ENCODE assay signal across 3 cellular contexts in the genomic region with DNA sequence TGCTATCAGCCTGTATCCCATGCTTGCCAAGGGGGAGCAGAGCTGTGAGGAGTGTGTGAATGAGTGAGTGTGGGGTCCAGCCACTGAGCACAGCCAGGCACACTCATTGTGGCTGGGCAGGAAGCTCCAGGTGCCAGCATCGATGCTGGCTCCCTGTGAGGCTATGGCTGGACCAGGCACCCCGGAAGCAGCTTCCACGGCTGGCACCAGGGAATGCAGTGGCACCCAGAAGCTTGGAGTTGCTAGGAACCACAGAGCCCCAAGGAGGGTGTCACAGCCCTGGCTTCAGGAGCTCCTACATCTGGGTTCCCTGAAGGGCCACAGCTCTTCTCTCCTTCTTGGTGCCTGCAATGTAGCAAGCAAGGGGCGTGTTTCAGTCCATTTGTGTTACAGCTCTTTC.
"Had no signal": no experiment of that assay in that cellular context is flagged by ENCODE, and none has a peak within 500 bp of the region (broad histone marks: within the 10 kb centered on the region; RNA-seq: fewer than 3 reads in every experiment).

No MANE protein-coding gene starts in this region.

- H3K4me3 ChIP-seq: GM12878 had no signal

- ATAC-seq: GM12878 had no signal

- DNase-seq: GDM1, GF-D8 had no signal
